ENCODE assay signal across 14 cellular contexts in the genomic region with DNA sequence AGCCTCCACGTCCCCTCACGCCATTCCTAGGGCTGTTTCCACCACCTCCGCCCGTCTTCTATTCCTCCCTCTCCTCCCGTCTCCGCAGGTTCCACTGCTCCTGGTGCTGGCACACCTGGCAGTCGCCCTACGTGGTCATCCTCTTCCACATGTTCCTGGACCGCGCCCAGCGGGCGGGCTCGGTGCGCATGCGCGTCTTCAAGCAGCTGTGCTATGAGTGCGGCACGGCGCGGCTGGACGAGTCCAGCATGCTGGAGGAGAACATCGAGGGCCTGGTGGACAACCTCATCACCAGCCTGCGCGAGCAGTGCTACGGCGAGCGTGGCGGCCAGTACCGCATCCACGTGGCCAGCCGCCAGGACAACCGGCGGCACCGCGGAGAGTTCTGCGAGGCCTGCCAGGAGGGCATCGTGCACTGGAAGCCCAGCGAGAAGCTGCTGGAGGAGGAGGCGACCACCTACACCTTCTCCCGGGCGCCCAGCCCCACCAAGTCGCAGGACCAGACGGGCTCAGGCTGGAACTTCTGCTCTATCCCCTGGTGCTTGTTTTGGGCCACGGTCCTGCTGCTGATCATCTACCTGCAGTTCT. TPM values are rescaled to one million over a fixed set of nuclear protein-coding genes. Genes with fewer than 3 reads are reported as not detected.
"Had no signal": no experiment of that assay in that cellular context is flagged by ENCODE, and none has a peak within 500 bp of the region (broad histone marks: within the 10 kb centered on the region; RNA-seq: fewer than 3 reads in every experiment).

No MANE protein-coding gene starts in this region.

RNA-seq across cellular contexts. Expression of gene RTP1, which starts 2.3 kb away (rescaled TPM):
- total RNA-seq: activated B cell treated with CpG ODN at 0.5 μM for 24 hours; activated CD4-positive, alpha-beta memory T cell treated with anti-CD3 and anti-CD28 coated beads for 36 hours; activated CD4-positive, alpha-beta memory T cell treated with anti-CD3 and anti-CD28 coated beads, Interleukin-2, amount 10 ng/mL, durations not matched to agents 7 days and 5 days; activated CD4-positive, alpha-beta T cell treated with anti-CD3 and anti-CD28 coated beads for 36 hours; activated CD4-positive, alpha-beta T cell treated with anti-CD3 and anti-CD28 coated beads, Interleukin-2, amount 10 ng/mL, durations not matched to agents 24 days and 14 days; activated CD4-positive, alpha-beta T cell treated with anti-CD3 and anti-CD28 coated beads, Interleukin-2, amount 10 ng/mL, durations not matched to agents 7 days and 5 days; activated CD8-positive, alpha-beta memory T cell treated with anti-CD3 and anti-CD28 coated beads for 36 hours; activated CD8-positive, alpha-beta memory T cell treated with anti-CD3 and anti-CD28 coated beads, Interleukin-2, amount 10 ng/mL, durations not matched to agents 7 days and 5 days; activated CD8-positive, alpha-beta T cell treated with anti-CD3 and anti-CD28 coated beads for 36 hours; activated CD8-positive, alpha-beta T cell treated with anti-CD3 and anti-CD28 coated beads, Interleukin-2, amount 10 ng/mL, durations not matched to agents 7 days and 5 days; T-cell; T-helper 1 cell treated with Interleukin-12 subunit alpha and Interleukin-12 subunit beta and Interleukin-4 antibody, amounts not matched to agents 30 ng/mL and 1 ng/mL, for 36 hours; T-helper 17 cell; T-helper 2 cell treated with Interferon-gamma antibody and Interleukin-4, amounts not matched to agents 100 ng/mL and 5 ng/mL, for 36 hours had no signal
